In genomic region chr22:35950262-35950661, GRCh38 we compare ENCODE assay signal across 1 cellular context.
TF ChIP-seq lines count a peak whose summit lies in the region.

No MANE protein-coding gene starts in this region.

TF ChIP-seq in IMR-90, 13 proteins besides CTCF, POLR2A, EP300 and RAD21 (continued from another document):
- no peak for TF ChIP-seq CEBPB (IDR thresholded peaks at IDR 0.05; ENCODE audit: low read depth, low read length)
- no peak for TF ChIP-seq BHLHE40 (IDR thresholded peaks at IDR 0.05; ENCODE audit: low read depth, low read length)
